In genomic region chr1:228803421-228803820, GRCh38 we compare ENCODE assay signal across 13 cellular contexts.
"Had no signal": no experiment of that assay in that cellular context is flagged by ENCODE, and none has a peak within 500 bp of the region (broad histone marks: within the 10 kb centered on the region; RNA-seq: fewer than 3 reads in every experiment).

No MANE protein-coding gene starts in this region.

- H3K9me3 ChIP-seq: body of pancreas, tibial artery had no signal

- H3K4me1 ChIP-seq: body of pancreas, tibial artery had no signal

- H3K4me3 ChIP-seq: body of pancreas, tibial artery had no signal

- H3K27me3 Mint-ChIP-seq: activated CD4-positive, alpha-beta memory T cell treated with anti-CD3 and anti-CD28 coated beads, Interleukin-2, amount 10 ng/mL, durations not matched to agents 7 days and 5 days; activated naive CD4-positive, alpha-beta T cell treated with anti-CD3 and anti-CD28 coated beads, Interleukin-2, amount 10 ng/mL, durations not matched to agents 7 days and 5 days had no signal

- H3K27me3 ChIP-seq: body of pancreas, tibial artery had no signal

- H3K36me3 ChIP-seq: tibial artery had no signal

- H3K9me3 Mint-ChIP-seq: activated CD4-positive, alpha-beta memory T cell treated with anti-CD3 and anti-CD28 coated beads, Interleukin-2, amount 10 ng/mL, durations not matched to agents 7 days and 5 days had no signal

- H3K4me3 Mint-ChIP-seq: activated CD4-positive, alpha-beta memory T cell treated with anti-CD3 and anti-CD28 coated beads, Interleukin-2, amount 10 ng/mL, durations not matched to agents 7 days and 5 days; activated naive CD4-positive, alpha-beta T cell treated with anti-CD3 and anti-CD28 coated beads, Interleukin-2, amount 10 ng/mL, durations not matched to agents 7 days and 5 days; dendritic cell treated with granulocyte-macrophage colony-stimulating factor and Interleukin-4, amounts not matched to agents 40 ng/mL and 50 ng/mL, for 4 days; immature natural killer cell; memory B cell; T-helper 2 cell treated with Interferon-gamma antibody and Interleukin-4, amounts not matched to agents 5 μg/mL and 100 μg/mL, for 36 hours had no signal

- DNase-seq: activated CD4-positive, alpha-beta memory T cell treated with anti-CD3 and anti-CD28 coated beads, Interleukin-2, amount 10 ng/mL, durations not matched to agents 7 days and 5 days; activated CD4-positive, alpha-beta T cell treated with anti-CD3 and anti-CD28 coated beads for 1 hour; activated naive CD4-positive, alpha-beta T cell treated with anti-CD3 and anti-CD28 coated beads, Interleukin-2, amount 10 ng/mL, durations not matched to agents 7 days and 5 days; body of pancreas; erythroblast; glutamatergic neuron; immature natural killer cell; SHP77; stimulated activated CD4-positive, alpha-beta T cell treated with anti-CD3 and anti-CD28 coated beads, Interleukin-4, amount 100 ng/mL, for 4 hours; tibial artery had no signal

- H3K27ac Mint-ChIP-seq: dendritic cell treated with granulocyte-macrophage colony-stimulating factor and Interleukin-4, amounts not matched to agents 40 ng/mL and 50 ng/mL, for 4 days; immature natural killer cell; memory B cell; T-helper 2 cell treated with Interferon-gamma antibody and Interleukin-4, amounts not matched to agents 5 μg/mL and 100 μg/mL, for 36 hours had no signal

- H3K36me3 Mint-ChIP-seq: immature natural killer cell, memory B cell had no signal

- H3K27ac ChIP-seq: body of pancreas, tibial artery had no signal
